8 cellular contexts compared by ENCODE assay signal in genomic region chr1:156103521-156103947, GRCh38. TPM values are rescaled to one million over a fixed set of nuclear protein-coding genes. Genes with fewer than 3 reads are reported as not detected.
A peak's percentile ranks its signal among the peaks of the same experiment; 100 is the strongest.
DNase-seq lines count a peak whose midpoint lies in the region; ATAC-seq and TF ChIP-seq lines count a peak whose summit lies in the region.

No MANE protein-coding gene starts in this region.

- H3K36me3 ChIP-seq in H7 (replicated peaks; ENCODE audit: control insufficient read depth, insufficient read depth, low read length): no peaks in the 10 kb centered on the region
- H3K36me3 ChIP-seq in spleen: no peaks in the 10 kb centered on the region
- no peaks in the 10 kb centered on the region for H3K36me3 ChIP-seq in SJCRH30

- TF ChIP-seq POLR2A in spleen (IDR thresholded peaks at IDR 0.05): no peak

- WGBS in spleen, 5 donors: 59 to 74% (median 59%) methylated on average over 6 to 9 of the region's 9 CpGs

- peak overlapping the region in 6 of 8 donors; percentile 23 to 85 (median 78) for H3K27ac ChIP-seq in spleen
- H3K27ac ChIP-seq in SJCRH30: no peak overlapping the region

- intact Hi-C loops in spleen (cut with DNase I; ENCODE audit: low total_unique reads): no loop called here

- H3K27me3 ChIP-seq in H7 (ENCODE audit: control insufficient read depth, insufficient read depth, low read length): no peaks in the 10 kb centered on the region
- H3K27me3 ChIP-seq in spleen (replicated peaks in 1 of 7): peaks cover 0 to 19% (median 0%) of the 10 kb centered on the region in 7 donors
- no peaks in the 10 kb centered on the region for H3K27me3 ChIP-seq in SJCRH30

- peaks cover 23 to 72% (median 54%) of the 10 kb centered on the region in 6 donors for H3K4me1 ChIP-seq in spleen
- peaks cover 32% of the 10 kb centered on the region for H3K4me1 ChIP-seq in SJCRH30

- peak; percentile 65 for DNase-seq in H7
- DNase-seq in activated CD4-positive, alpha-beta T cell treated with anti-CD3 and anti-CD28 coated beads, Interleukin-2, amount 50 U/mL, for 48 hours: peak; percentile 51 to 65
- peak; percentile 84 for DNase-seq in fibroblast of the conjunctiva (ENCODE audit: low read depth)
- DNase-seq in spleen: no peak
- no peak for DNase-seq in NCI-H146 treated with DMSO at 0.1 percent for 48 hours (lab: John Stamatoyannopoulos, UW; ENCODE audit: unreplicated experiment)
- DNase-seq in SJCRH30: no peak

- H3K9me3 ChIP-seq in spleen (no peaks in the 10 kb centered on the region), SJCRH30 (replicated peaks) (no peaks in the 10 kb centered on the region)

- H3K4me3 ChIP-seq in H7 (ENCODE audit: insufficient read depth, low read depth, low read length) (no peak overlapping the region), spleen (no peak overlapping the region), SJCRH30 (no peak overlapping the region)

- no peak for ATAC-seq in GM18861 (IDR thresholded peaks at IDR 0.05; ENCODE audit: unreplicated experiment)
- ATAC-seq in HG03521 (IDR thresholded peaks at IDR 0.05; ENCODE audit: unreplicated experiment): no peak

- TF ChIP-seq CTCF in spleen (IDR thresholded peaks at IDR 0.05 in 8 of 11, conservative IDR thresholded peaks at IDR 0.05 in 3 of 11): no peak

RNA-seq across cellular contexts. Expression of gene LMNA, which starts 11.0 kb away (rescaled TPM):
- 101 and 119 TPM in 2 replicates for total RNA-seq in H7 (2014; rRNA removed; shearing (Covaris generic))
- 100 to 1,000 TPM in 6 of 7 donors, 10 to 100 TPM in 1; 95.1 to 279 (median 124) TPM for total RNA-seq in spleen
- 10 to 100 TPM; 33.9 to 61.1 (median 39.4) TPM for polyA plus RNA-seq in spleen
- total RNA-seq in SJCRH30 (2014; rRNA removed; shearing (Covaris generic)): 113 and 114 TPM in 2 replicates

RNA-seq across cellular contexts. Expression of gene MEX3A, which starts 21.3 kb away (rescaled TPM):
- total RNA-seq in H7 (2014; rRNA removed; shearing (Covaris generic)): 52.7 and 65.2 TPM in 2 replicates
- total RNA-seq in spleen: under 1 TPM; 0.26 to 0.76 (median 0.38) TPM
- polyA plus RNA-seq in spleen: under 1 TPM; 0.11 to 0.17 (median 0.16) TPM
- total RNA-seq in SJCRH30 (2014; rRNA removed; shearing (Covaris generic)): 21.8 and 22.3 TPM in 2 replicates

RNA-seq across cellular contexts. Expression of gene RAB25, which starts 42.6 kb away (rescaled TPM):
- total RNA-seq in H7 (2014; rRNA removed; shearing (Covaris generic)): 18.3 and 27.6 TPM in 2 replicates
- total RNA-seq in spleen: under 1 TPM in 2 of 7 donors, not detected in 5; 0.50 to 0.70 TPM
- polyA plus RNA-seq in spleen: under 1 TPM; 0.28 to 0.61 (median 0.45) TPM
- total RNA-seq in SJCRH30 (2014; rRNA removed; shearing (Covaris generic)): not detected in 2 replicates

RNA-seq across cellular contexts. Expression of gene LAMTOR2, which starts 49.0 kb away (rescaled TPM):
- 58.0 and 74.1 TPM in 2 replicates for total RNA-seq in H7 (2014; rRNA removed; shearing (Covaris generic))
- 10 to 100 TPM; 29.5 to 53.3 (median 42.3) TPM for total RNA-seq in spleen
- polyA plus RNA-seq in spleen: 100 to 1,000 TPM in 2 of 3 donors, 10 to 100 TPM in 1; 80.0 to 121 (median 107) TPM
- 24.8 and 33.3 TPM in 2 replicates for total RNA-seq in SJCRH30 (2014; rRNA removed; shearing (Covaris generic))

RNA-seq across cellular contexts. Expression of gene SEMA4A, which starts 49.9 kb away (rescaled TPM):
- total RNA-seq in H7 (2014; rRNA removed; shearing (Covaris generic)): 10.3 and 15.8 TPM in 2 replicates
- 10 to 100 TPM; 21.1 to 65.9 (median 37.7) TPM for total RNA-seq in spleen
- polyA plus RNA-seq in spleen: 1 to 10 TPM; 7.1 to 9.3 (median 9.1) TPM
- total RNA-seq in SJCRH30 (2014; rRNA removed; shearing (Covaris generic)): 1.2 and 2.1 TPM in 2 replicates

Comparison
In these comparisons a context has a peak if more than half of its experiments do, and no peak if none do; other contexts are left out.
1. DNase-seq: peak in H7 (single experiment), activated CD4-positive, alpha-beta T cell treated with anti-CD3 and anti-CD28 coated beads, Interleukin-2, amount 50 U/mL, for 48 hours (2 of 2) and fibroblast of the conjunctiva (single experiment); none in spleen (single experiment), NCI-H146 treated with DMSO at 0.1 percent for 48 hours (single experiment) and SJCRH30 (0 of 2).
2. RNA of gene MEX3A, which starts 21.3 kb away (total RNA-seq): 52.7 to 65.2 TPM in H7 and 21.8 to 22.3 TPM in SJCRH30; 0.26 to 0.76 TPM in spleen; every median in the first group is over 10 times any median in the second.
3. RNA of gene RAB25, which starts 42.6 kb away (total RNA-seq): 18.3 to 27.6 TPM in H7; 0.50 to 0.70 TPM in spleen and not detected in SJCRH30; every median in the first group is over 10 times any median in the second.